2 cellular contexts compared by ENCODE assay signal in genomic region chr6:41619193-41619592, GRCh38. TPM values are rescaled to one million over a fixed set of nuclear protein-coding genes. Genes with fewer than 3 reads are reported as not detected.
"Had no signal": no experiment of that assay in that cellular context is flagged by ENCODE, and none has a peak within 500 bp of the region (broad histone marks: within the 10 kb centered on the region; RNA-seq: fewer than 3 reads in every experiment).

No MANE protein-coding gene starts in this region.

RNA-seq across cellular contexts. Expression of gene MDFI, which starts 19.1 kb away (rescaled TPM):
- total RNA-seq: OCI-LY7, T-cell had no signal
